Comparison of ENCODE assay signal across 2 cellular contexts in the genomic region with DNA sequence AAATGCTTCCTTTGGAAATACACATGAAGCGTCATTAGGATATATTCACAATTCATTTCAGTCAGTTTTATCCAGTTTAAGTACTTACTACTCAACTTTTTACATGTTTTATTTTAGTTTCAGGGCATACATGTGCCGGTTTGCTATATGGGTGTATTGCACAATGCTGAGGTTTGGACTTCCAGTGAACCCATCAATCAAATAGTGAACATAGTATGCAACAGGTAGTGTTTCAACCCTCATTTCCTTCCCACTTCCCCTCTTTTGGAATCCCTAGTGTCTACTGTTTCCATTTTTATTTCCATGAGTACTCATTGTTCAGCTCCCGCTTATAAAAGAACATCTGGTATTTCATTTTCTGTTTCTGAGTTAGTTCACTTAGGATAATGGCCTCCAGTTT.
TF ChIP-seq lines count a peak whose summit lies in the region.

No MANE protein-coding gene starts in this region.

TF ChIP-seq in HEK293, 187 proteins besides CTCF, POLR2A, EP300 and RAD21 (continued from another document):
- TF ChIP-seq ZBTB7A (tag by site-specific recombination; IDR thresholded peaks at IDR 0.05; ENCODE audit: low read depth) (no peak), ZNF112 (tag by site-specific recombination; IDR thresholded peaks at IDR 0.05) (no peak), ZNF830 (tag by site-specific recombination; IDR thresholded peaks at IDR 0.05; ENCODE audit: low read depth) (no peak), SP7 (tag by site-specific recombination; IDR thresholded peaks at IDR 0.05) (no peak)

TF ChIP-seq in K562, 482 proteins besides CTCF, POLR2A, EP300 and RAD21 (continued from another document):
- TF ChIP-seq, protein P1, sequence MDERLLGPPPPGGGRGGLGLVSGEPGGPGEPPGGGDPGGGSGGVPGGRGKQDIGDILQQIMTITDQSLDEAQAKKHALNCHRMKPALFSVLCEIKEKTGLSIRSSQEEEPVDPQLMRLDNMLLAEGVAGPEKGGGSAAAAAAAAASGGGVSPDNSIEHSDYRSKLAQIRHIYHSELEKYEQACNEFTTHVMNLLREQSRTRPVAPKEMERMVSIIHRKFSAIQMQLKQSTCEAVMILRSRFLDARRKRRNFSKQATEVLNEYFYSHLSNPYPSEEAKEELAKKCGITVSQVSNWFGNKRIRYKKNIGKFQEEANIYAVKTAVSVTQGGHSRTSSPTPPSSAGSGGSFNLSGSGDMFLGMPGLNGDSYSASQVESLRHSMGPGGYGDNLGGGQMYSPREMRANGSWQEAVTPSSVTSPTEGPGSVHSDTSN (CRISPR knock-in tag; IDR thresholded peaks at IDR 0.05; ENCODE audit: low read depth), result no peak
- TF ChIP-seq, protein P1 (tag; conservative IDR thresholded peaks at IDR 0.05; ENCODE audit: low read depth), result no peak
- TF ChIP-seq ZNF445 (CRISPR knock-in tag; IDR thresholded peaks at IDR 0.05; ENCODE audit: low read depth) (no peak), CEBPB (tag; IDR thresholded peaks at IDR 0.05) (peak; percentile 72), ASH1L (IDR thresholded peaks at IDR 0.05; ENCODE audit: borderline replicate concordance, low read depth, partially characterized antibody) (no peak), SAP30 (IDR thresholded peaks at IDR 0.05; ENCODE audit: borderline replicate concordance, insufficient read depth, low read depth, low read length, poor library complexity, severe bottlenecking) (no peak), CEBPG (CRISPR knock-in tag; IDR thresholded peaks at IDR 0.05) (no peak), CEBPG (tag; conservative IDR thresholded peaks at IDR 0.05 in 1 of 2, IDR thresholded peaks at IDR 0.05 in 1 of 2) (peak in 1 of 2 experiments; percentile 43; a peak in 1 of 4 replicates), TARDBP (IDR thresholded peaks at IDR 0.05) (no peak), ZNF174 (CRISPR knock-in tag; IDR thresholded peaks at IDR 0.05) (no peak)
- TF ChIP-seq, protein P2, sequence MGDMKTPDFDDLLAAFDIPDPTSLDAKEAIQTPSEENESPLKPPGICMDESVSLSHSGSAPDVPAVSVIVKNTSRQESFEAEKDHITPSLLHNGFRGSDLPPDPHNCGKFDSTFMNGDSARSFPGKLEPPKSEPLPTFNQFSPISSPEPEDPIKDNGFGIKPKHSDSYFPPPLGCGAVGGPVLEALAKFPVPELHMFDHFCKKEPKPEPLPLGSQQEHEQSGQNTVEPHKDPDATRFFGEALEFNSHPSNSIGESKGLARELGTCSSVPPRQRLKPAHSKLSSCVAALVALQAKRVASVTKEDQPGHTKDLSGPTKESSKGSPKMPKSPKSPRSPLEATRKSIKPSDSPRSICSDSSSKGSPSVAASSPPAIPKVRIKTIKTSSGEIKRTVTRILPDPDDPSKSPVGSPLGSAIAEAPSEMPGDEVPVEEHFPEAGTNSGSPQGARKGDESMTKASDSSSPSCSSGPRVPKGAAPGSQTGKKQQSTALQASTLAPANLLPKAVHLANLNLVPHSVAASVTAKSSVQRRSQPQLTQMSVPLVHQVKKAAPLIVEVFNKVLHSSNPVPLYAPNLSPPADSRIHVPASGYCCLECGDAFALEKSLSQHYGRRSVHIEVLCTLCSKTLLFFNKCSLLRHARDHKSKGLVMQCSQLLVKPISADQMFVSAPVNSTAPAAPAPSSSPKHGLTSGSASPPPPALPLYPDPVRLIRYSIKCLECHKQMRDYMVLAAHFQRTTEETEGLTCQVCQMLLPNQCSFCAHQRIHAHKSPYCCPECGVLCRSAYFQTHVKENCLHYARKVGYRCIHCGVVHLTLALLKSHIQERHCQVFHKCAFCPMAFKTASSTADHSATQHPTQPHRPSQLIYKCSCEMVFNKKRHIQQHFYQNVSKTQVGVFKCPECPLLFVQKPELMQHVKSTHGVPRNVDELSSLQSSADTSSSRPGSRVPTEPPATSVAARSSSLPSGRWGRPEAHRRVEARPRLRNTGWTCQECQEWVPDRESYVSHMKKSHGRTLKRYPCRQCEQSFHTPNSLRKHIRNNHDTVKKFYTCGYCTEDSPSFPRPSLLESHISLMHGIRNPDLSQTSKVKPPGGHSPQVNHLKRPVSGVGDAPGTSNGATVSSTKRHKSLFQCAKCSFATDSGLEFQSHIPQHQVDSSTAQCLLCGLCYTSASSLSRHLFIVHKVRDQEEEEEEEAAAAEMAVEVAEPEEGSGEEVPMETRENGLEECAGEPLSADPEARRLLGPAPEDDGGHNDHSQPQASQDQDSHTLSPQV (IDR thresholded peaks at IDR 0.05), result no peak
- TF ChIP-seq, protein P3, sequence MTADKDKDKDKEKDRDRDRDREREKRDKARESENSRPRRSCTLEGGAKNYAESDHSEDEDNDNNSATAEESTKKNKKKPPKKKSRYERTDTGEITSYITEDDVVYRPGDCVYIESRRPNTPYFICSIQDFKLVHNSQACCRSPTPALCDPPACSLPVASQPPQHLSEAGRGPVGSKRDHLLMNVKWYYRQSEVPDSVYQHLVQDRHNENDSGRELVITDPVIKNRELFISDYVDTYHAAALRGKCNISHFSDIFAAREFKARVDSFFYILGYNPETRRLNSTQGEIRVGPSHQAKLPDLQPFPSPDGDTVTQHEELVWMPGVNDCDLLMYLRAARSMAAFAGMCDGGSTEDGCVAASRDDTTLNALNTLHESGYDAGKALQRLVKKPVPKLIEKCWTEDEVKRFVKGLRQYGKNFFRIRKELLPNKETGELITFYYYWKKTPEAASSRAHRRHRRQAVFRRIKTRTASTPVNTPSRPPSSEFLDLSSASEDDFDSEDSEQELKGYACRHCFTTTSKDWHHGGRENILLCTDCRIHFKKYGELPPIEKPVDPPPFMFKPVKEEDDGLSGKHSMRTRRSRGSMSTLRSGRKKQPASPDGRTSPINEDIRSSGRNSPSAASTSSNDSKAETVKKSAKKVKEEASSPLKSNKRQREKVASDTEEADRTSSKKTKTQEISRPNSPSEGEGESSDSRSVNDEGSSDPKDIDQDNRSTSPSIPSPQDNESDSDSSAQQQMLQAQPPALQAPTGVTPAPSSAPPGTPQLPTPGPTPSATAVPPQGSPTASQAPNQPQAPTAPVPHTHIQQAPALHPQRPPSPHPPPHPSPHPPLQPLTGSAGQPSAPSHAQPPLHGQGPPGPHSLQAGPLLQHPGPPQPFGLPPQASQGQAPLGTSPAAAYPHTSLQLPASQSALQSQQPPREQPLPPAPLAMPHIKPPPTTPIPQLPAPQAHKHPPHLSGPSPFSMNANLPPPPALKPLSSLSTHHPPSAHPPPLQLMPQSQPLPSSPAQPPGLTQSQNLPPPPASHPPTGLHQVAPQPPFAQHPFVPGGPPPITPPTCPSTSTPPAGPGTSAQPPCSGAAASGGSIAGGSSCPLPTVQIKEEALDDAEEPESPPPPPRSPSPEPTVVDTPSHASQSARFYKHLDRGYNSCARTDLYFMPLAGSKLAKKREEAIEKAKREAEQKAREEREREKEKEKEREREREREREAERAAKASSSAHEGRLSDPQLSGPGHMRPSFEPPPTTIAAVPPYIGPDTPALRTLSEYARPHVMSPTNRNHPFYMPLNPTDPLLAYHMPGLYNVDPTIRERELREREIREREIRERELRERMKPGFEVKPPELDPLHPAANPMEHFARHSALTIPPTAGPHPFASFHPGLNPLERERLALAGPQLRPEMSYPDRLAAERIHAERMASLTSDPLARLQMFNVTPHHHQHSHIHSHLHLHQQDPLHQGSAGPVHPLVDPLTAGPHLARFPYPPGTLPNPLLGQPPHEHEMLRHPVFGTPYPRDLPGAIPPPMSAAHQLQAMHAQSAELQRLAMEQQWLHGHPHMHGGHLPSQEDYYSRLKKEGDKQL (CRISPR knock-in tag; IDR thresholded peaks at IDR 0.05; ENCODE audit: borderline replicate concordance), result no peak
- TF ChIP-seq, protein P4, sequence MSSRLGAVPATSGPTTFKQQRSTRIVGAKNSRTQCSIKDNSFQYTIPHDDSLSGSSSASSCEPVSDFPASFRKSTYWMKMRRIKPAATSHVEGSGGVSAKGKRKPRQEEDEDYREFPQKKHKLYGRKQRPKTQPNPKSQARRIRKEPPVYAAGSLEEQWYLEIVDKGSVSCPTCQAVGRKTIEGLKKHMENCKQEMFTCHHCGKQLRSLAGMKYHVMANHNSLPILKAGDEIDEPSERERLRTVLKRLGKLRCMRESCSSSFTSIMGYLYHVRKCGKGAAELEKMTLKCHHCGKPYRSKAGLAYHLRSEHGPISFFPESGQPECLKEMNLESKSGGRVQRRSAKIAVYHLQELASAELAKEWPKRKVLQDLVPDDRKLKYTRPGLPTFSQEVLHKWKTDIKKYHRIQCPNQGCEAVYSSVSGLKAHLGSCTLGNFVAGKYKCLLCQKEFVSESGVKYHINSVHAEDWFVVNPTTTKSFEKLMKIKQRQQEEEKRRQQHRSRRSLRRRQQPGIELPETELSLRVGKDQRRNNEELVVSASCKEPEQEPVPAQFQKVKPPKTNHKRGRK (tag; IDR thresholded peaks at IDR 0.05), result no peak
